16 cellular contexts compared by ENCODE assay signal in the genomic region with DNA sequence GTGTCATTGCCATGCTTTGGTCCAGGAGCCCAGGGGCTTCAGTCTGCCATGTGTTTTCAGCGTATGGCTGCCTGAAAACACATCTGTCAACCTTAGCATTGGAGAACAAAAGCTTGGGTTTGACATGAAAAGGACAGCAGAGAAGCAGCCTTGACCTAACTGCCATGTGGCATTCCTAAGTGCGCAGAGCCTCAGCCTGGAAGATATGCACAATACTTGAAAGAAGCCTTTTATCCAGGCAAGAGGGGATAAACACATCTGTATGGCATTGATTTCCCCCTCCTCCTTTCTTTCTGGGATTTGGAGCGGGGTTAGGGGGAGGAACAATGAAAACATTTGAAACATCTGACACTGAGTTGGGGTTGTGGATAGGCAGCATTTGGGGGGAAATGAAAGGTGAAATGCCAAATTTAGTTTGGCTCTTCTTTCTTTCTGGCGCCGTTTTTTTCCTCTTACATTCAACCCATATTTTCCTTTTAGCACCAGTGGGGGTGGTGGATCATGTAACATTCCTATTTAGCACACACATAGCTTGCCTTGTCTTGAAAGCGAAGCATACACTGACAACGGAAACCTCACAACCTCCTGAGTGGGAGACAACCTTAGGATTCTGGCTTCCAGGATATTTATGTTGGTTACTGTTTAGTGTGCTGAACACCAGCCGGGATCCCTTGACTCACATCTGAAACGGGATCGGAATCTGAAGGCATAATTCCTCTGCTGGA.
DNase-seq lines count a peak whose midpoint lies in the region; ATAC-seq, FAIRE-seq and TF ChIP-seq lines count a peak whose summit lies in the region.
"Had no signal": no experiment of that assay in that cellular context is flagged by ENCODE, and none has a peak within 500 bp of the region (broad histone marks: within the 10 kb centered on the region; RNA-seq: fewer than 3 reads in every experiment).

No MANE protein-coding gene starts in this region.

- no peak overlapping the region for H4K8ac ChIP-seq in neuronal stem cell (ENCODE audit: low read depth, low read length)

- no peak for ATAC-seq in foreskin keratinocyte
- no peak for ATAC-seq in HG03565 (IDR thresholded peaks at IDR 0.05; ENCODE audit: unreplicated experiment)
- no peak for ATAC-seq in HG03280 (IDR thresholded peaks at IDR 0.05; ENCODE audit: unreplicated experiment)

- FAIRE-seq in G401.6 (lab: Jason Lieb, UNC), result peak; percentile 95
- no peak for FAIRE-seq in kidney (lab: Jason Lieb, UNC)
- FAIRE-seq: GM18507, RCC 7860 had no signal

- no peak overlapping the region for H3K14ac ChIP-seq in neuronal stem cell (ENCODE audit: low read length)

- in situ Hi-C loops in brain microvascular endothelial cell (cut with HindIII; ENCODE audit: low pct_ligation_motif_present, low sequenced_read_pairs), result no loop called here

- H3K36me3 ChIP-seq in brain microvascular endothelial cell (replicated peaks) (no peaks in the 10 kb centered on the region), neuronal stem cell (replicated peaks in 1 of 2; ENCODE audit: control insufficient read depth in 2 of 2, insufficient read depth in 2 of 2, low read length in 2 of 2) (no peaks in the 10 kb centered on the region), kidney (ENCODE audit: control insufficient read depth in 1 of 2, insufficient read depth in 2 of 2, low read length in 2 of 2) (no peaks in the 10 kb centered on the region)

- H2BK15ac ChIP-seq in neuronal stem cell (ENCODE audit: low read length), result no peak overlapping the region

- H3K9me3 ChIP-seq in neuronal stem cell (replicated peaks in 1 of 2; ENCODE audit: control insufficient read depth in 2 of 2, insufficient read depth in 1 of 2, low read depth in 1 of 2, low read length in 2 of 2), result no peaks in the 10 kb centered on the region
- no peaks in the 10 kb centered on the region for H3K9me3 ChIP-seq in kidney (ENCODE audit: control insufficient read depth in 1 of 2, low read length in 2 of 2)

- H2AFZ ChIP-seq in neuronal stem cell (ENCODE audit: low read length), result peak overlapping the region; percentile 19

- no peak overlapping the region for H2BK5ac ChIP-seq in neuronal stem cell (ENCODE audit: low read length)

- H3K9ac ChIP-seq in neuronal stem cell (ENCODE audit: low read depth, low read length, poor library complexity) (no peak overlapping the region), kidney (ENCODE audit: low read length in 2 of 2) (no peak overlapping the region)

- H3K4me1 ChIP-seq in foreskin keratinocyte (peaks cover 4% of the 10 kb centered on the region), neuronal stem cell (ENCODE audit: control insufficient read depth in 2 of 2, insufficient read depth in 1 of 2, low read depth in 1 of 2, low read length in 2 of 2) (peaks cover 2 to 18% of the 10 kb centered on the region in 2 donors), kidney (ENCODE audit: control insufficient read depth in 1 of 2, insufficient read depth in 1 of 2, low read depth in 1 of 2, low read length in 2 of 2) (no peaks in the 10 kb centered on the region)

- H3K23ac ChIP-seq in neuronal stem cell (ENCODE audit: low read depth, low read length, poor library complexity), result no peak overlapping the region

- H4K91ac ChIP-seq in neuronal stem cell (ENCODE audit: low read depth, low read length, poor library complexity), result no peak overlapping the region

- TF ChIP-seq CTCF in brain microvascular endothelial cell (IDR thresholded peaks at IDR 0.05; ENCODE audit: low read depth, low read length, missing control alignments) (no peak), foreskin keratinocyte (conservative IDR thresholded peaks at IDR 0.05) (no peak), kidney (IDR thresholded peaks at IDR 0.05; ENCODE audit: borderline replicate concordance, extremely low read depth, insufficient read depth) (no peak)

- H3K27me3 ChIP-seq in brain microvascular endothelial cell (replicated peaks) (no peaks in the 10 kb centered on the region), foreskin keratinocyte (peaks cover 3% of the 10 kb centered on the region), neuronal stem cell (ENCODE audit: control insufficient read depth in 3 of 3, insufficient read depth in 3 of 3, low read depth in 1 of 3, low read length in 3 of 3) (no peaks in the 10 kb centered on the region)

- no peak overlapping the region for H3K4ac ChIP-seq in neuronal stem cell (ENCODE audit: low read length)

- H3K4me3 ChIP-seq in brain microvascular endothelial cell (ENCODE audit: low read depth, low read length), result no peak overlapping the region
- H3K4me3 ChIP-seq in neuronal stem cell (ENCODE audit: low read length in 2 of 2), result no peak overlapping the region
- no peak overlapping the region for H3K4me3 ChIP-seq in kidney (ENCODE audit: low read length in 2 of 2)

- H3K4me2 ChIP-seq in neuronal stem cell (ENCODE audit: insufficient read depth, low read length, poor library complexity, severe bottlenecking), result no peak overlapping the region

- H3K79me1 ChIP-seq in neuronal stem cell (ENCODE audit: low read depth, low read length), result no peaks in the 10 kb centered on the region

- H3K27ac ChIP-seq in brain microvascular endothelial cell, result no peak overlapping the region
- H3K27ac ChIP-seq in foreskin keratinocyte, result peak overlapping the region; percentile 52
- no peak overlapping the region for H3K27ac ChIP-seq in neuronal stem cell (replicated peaks; ENCODE audit: low read length)
- H3K27ac ChIP-seq in kidney (ENCODE audit: low read depth in 2 of 2, low read length in 2 of 2), result no peak overlapping the region
- H3K27ac ChIP-seq: C4-2B had no signal

- no peak overlapping the region for H2BK120ac ChIP-seq in neuronal stem cell (ENCODE audit: low read depth, low read length)

- DNase-seq in brain microvascular endothelial cell (peak; percentile 57), foreskin keratinocyte (no peak), neuronal stem cell (ENCODE audit: low spot score) (no peak), kidney (no peak), NCI-H69 (lab: John Stamatoyannopoulos, UW) (no peak)
- DNase-seq: DMS153, MV-4-11, NCI-H1417 treated with DMSO at 0.1 percent for 48 hours, NCI-H2029, NCI-H510A had no signal

- WGBS in neuronal stem cell (ENCODE audit: extremely low coverage in 2 of 2, insufficient read length in 2 of 2, insufficient replicate concordance in 1 of 2), 2 donors, result no CpG with 5 or more reads among the region's 10 CpGs

- no peak overlapping the region for H3K18ac ChIP-seq in neuronal stem cell (ENCODE audit: low read length)

- H2BK12ac ChIP-seq in neuronal stem cell (ENCODE audit: low read length), result no peak overlapping the region

- intact Hi-C loops in kidney (cut with DNase I), result no loop called here

- H2AK5ac ChIP-seq in neuronal stem cell (ENCODE audit: low read depth, low read length), result no peak overlapping the region
